In genomic region chr11:8180469-8180868, GRCh38 we compare ENCODE assay signal across 1 cellular context.
TF ChIP-seq lines count a peak whose summit lies in the region.

No MANE protein-coding gene starts in this region.

TF ChIP-seq in H1, 55 proteins besides CTCF, POLR2A, EP300 and RAD21:
- peak; percentile 29; the same call in 1 of the 2 replicates for TF ChIP-seq SRF (IDR thresholded peaks at IDR 0.05; ENCODE audit: low read depth, low read length)
- TF ChIP-seq ASH2L (IDR thresholded peaks at IDR 0.05; ENCODE audit: low read length), result peak; percentile 55
- no peak for TF ChIP-seq SP2 (IDR thresholded peaks at IDR 0.05; ENCODE audit: low read length)
- 0 out of 2 replicates have a peak, but pooled peaks have one; percentile 13 for TF ChIP-seq CREB1 (IDR thresholded peaks at IDR 0.05)
- no peak for TF ChIP-seq SAP30 (IDR thresholded peaks at IDR 0.05; ENCODE audit: insufficient read depth, insufficient replicate concordance, low read length)
- TF ChIP-seq TCF12 (IDR thresholded peaks at IDR 0.05; ENCODE audit: low read depth, low read length), result peak; percentile 61; the same call in 1 of the 2 replicates
- no peak for TF ChIP-seq MAFK (IDR thresholded peaks at IDR 0.05; ENCODE audit: low read depth, low read length)
- 0 out of 2 replicates have a peak, but pooled peaks have one; percentile 26 for TF ChIP-seq POLR2AphosphoS5 (IDR thresholded peaks at IDR 0.05; ENCODE audit: low read depth, low read length)
